14 cellular contexts compared by ENCODE assay signal in genomic region chr2:101442667-101443061, GRCh38. TPM values are rescaled to one million over a fixed set of nuclear protein-coding genes. Genes with fewer than 3 reads are reported as not detected.
DNase-seq lines count a peak whose midpoint lies in the region; ATAC-seq, FAIRE-seq and TF ChIP-seq lines count a peak whose summit lies in the region.
"Had no signal": no experiment of that assay in that cellular context is flagged by ENCODE, and none has a peak within 500 bp of the region (broad histone marks: within the 10 kb centered on the region; RNA-seq: fewer than 3 reads in every experiment).

No MANE protein-coding gene starts in this region.

- no peaks in the 10 kb centered on the region for H3K79me2 ChIP-seq in PC-3 (ENCODE audit: low read length)
- no peaks in the 10 kb centered on the region for H3K79me2 ChIP-seq in endothelial cell of umbilical vein (ENCODE audit: control insufficient read depth, insufficient read depth, low read length)

- H3F3A ChIP-seq in PC-3 (ENCODE audit: low read length, unreplicated experiment): peaks cover 4% of the 10 kb centered on the region

- no peaks in the 10 kb centered on the region for H3K27me3 ChIP-seq in PC-3 (ENCODE audit: low read length)
- H3K27me3 ChIP-seq in endothelial cell of umbilical vein (ENCODE audit: control insufficient read depth in 2 of 2, insufficient read depth in 2 of 2, low read length in 2 of 2): no peaks in the 10 kb centered on the region
- H3K27me3 ChIP-seq: spleen had no signal

- peaks cover 3% of the 10 kb centered on the region for H3K9me3 Mint-ChIP-seq in activated CD4-positive, alpha-beta T cell treated with anti-CD3 and anti-CD28 coated beads, Interleukin-2, amount 10 ng/mL, durations not matched to agents 24 days and 14 days

- TF ChIP-seq POLR2A in endothelial cell of umbilical vein (IDR thresholded peaks at IDR 0.05; ENCODE audit: low read depth, low read length): no peak
- no peak for TF ChIP-seq POLR2A in GM18505 (IDR thresholded peaks at IDR 0.05; ENCODE audit: borderline replicate concordance, extremely low read depth, insufficient read depth, insufficient read length)

- peak; percentile 35 for FAIRE-seq in endothelial cell of umbilical vein (lab: Jason Lieb, UNC)
- FAIRE-seq: colon had no signal

- dilution Hi-C loops in endothelial cell of umbilical vein (cut with MboI; ENCODE audit: extremely low pct_ligation_motif_present, low sequenced_read_pairs): no loop called here

- H3K4me2 ChIP-seq in PC-3 (ENCODE audit: low read length) (peak overlapping the region; percentile 2; the same call in 1 of the 2 replicates), endothelial cell of umbilical vein (ENCODE audit: insufficient read depth, low read length) (peak overlapping the region; percentile 45)

- H3K27me3 Mint-ChIP-seq in activated CD4-positive, alpha-beta T cell treated with anti-CD3 and anti-CD28 coated beads, Interleukin-2, amount 10 ng/mL, durations not matched to agents 24 days and 14 days: no peaks in the 10 kb centered on the region

- ATAC-seq in PC-3 (no peak), GM18505 (IDR thresholded peaks at IDR 0.05; ENCODE audit: unreplicated experiment) (no peak)

- H3K4me1 Mint-ChIP-seq in activated CD4-positive, alpha-beta T cell treated with anti-CD3 and anti-CD28 coated beads, Interleukin-2, amount 10 ng/mL, durations not matched to agents 24 days and 14 days: peaks cover 17% of the 10 kb centered on the region

- H3K9me3 ChIP-seq in PC-3 (ENCODE audit: low read length) (no peaks in the 10 kb centered on the region), endothelial cell of umbilical vein (replicated peaks; ENCODE audit: control insufficient read depth, insufficient read depth, low read length) (no peaks in the 10 kb centered on the region)

- H3K4me3 ChIP-seq in PC-3 (ENCODE audit: low read length) (no peak overlapping the region), endothelial cell of umbilical vein (replicated peaks in 1 of 3; ENCODE audit: insufficient read depth in 1 of 3, low read depth in 1 of 3, low read length in 3 of 3) (no peak overlapping the region)
- H3K4me3 ChIP-seq: spleen had no signal

- H3K27ac ChIP-seq in PC-3 (ENCODE audit: low read length): peak overlapping the region; percentile 58
- peak overlapping the region; percentile 42 for H3K27ac ChIP-seq in endothelial cell of umbilical vein (ENCODE audit: insufficient read depth, low read depth, low read length)
- H3K27ac ChIP-seq: spleen had no signal

- peaks cover 47% of the 10 kb centered on the region for H3K4me1 ChIP-seq in PC-3 (ENCODE audit: insufficient read depth, low read length)
- peaks cover 13% of the 10 kb centered on the region for H3K4me1 ChIP-seq in endothelial cell of umbilical vein (ENCODE audit: control insufficient read depth, extremely low read depth, insufficient read depth, low read length)

- BruUV-seq in PC-3 (replicated peaks; lab: Mats Ljungman, UMichigan) (no TSS peak), endothelial cell of umbilical vein (replicated peaks; lab: Mats Ljungman, UMichigan) (no TSS peak)

- H3K9me2 ChIP-seq in PC-3 (replicated peaks; ENCODE audit: low read length): no peaks in the 10 kb centered on the region

- intact Hi-C loops in activated CD4-positive, alpha-beta T cell treated with anti-CD3 and anti-CD28 coated beads, Interleukin-2, amount 10 ng/mL, durations not matched to agents 24 days and 14 days (cut with micrococcal nuclease): loop anchor here (1.0 kb wide), 1 partner anchor 33 kb away; the partner anchor contains the start of gene RFX8
- intact Hi-C loops in PC-3 (cut with micrococcal nuclease): no loop called here
- intact Hi-C loops in endothelial cell of umbilical vein (cut with micrococcal nuclease): loop anchor here (1.0 kb wide), 2 partner anchors 44 to 76 kb away; no protein-coding TSS in a partner anchor

- H3K36me3 ChIP-seq in PC-3 (ENCODE audit: low read depth, low read length) (0 out of 2 replicates have a peak, but pooled peaks cover 1% of the 10 kb centered on the region), endothelial cell of umbilical vein (ENCODE audit: control insufficient read depth in 2 of 2, extremely low read depth in 1 of 2, insufficient read depth in 2 of 2, low read length in 2 of 2) (no peaks in the 10 kb centered on the region)
- H3K36me3 ChIP-seq: spleen had no signal

- H3K4me3 Mint-ChIP-seq in activated CD4-positive, alpha-beta T cell treated with anti-CD3 and anti-CD28 coated beads, Interleukin-2, amount 10 ng/mL, durations not matched to agents 24 days and 14 days: no peak overlapping the region

- H3K36me3 Mint-ChIP-seq in activated CD4-positive, alpha-beta T cell treated with anti-CD3 and anti-CD28 coated beads, Interleukin-2, amount 10 ng/mL, durations not matched to agents 24 days and 14 days (ENCODE audit: low read depth): peaks cover 5% of the 10 kb centered on the region

- no peak overlapping the region for H3K27ac Mint-ChIP-seq in activated CD4-positive, alpha-beta T cell treated with anti-CD3 and anti-CD28 coated beads, Interleukin-2, amount 10 ng/mL, durations not matched to agents 24 days and 14 days

- POLR2A ChIA-PET in PC-3 (lab: Charles Lee; ENCODE audit: unreplicated experiment) (no interaction called here), endothelial cell of umbilical vein (lab: Charles Lee) (no interaction called here)

- no peaks in the 10 kb centered on the region for H4K20me1 ChIP-seq in PC-3 (ENCODE audit: low read length)
- H4K20me1 ChIP-seq in endothelial cell of umbilical vein (replicated peaks; ENCODE audit: control insufficient read depth, extremely low read depth, insufficient read depth, low read length): no peaks in the 10 kb centered on the region

- TF ChIP-seq CTCF in PC-3 (conservative IDR thresholded peaks at IDR 0.05; ENCODE audit: low read depth, low read length) (no peak), endothelial cell of umbilical vein (IDR thresholded peaks at IDR 0.05; ENCODE audit: extremely low read depth in 1 of 2, insufficient read depth in 1 of 2, low read depth in 1 of 2, low read length in 2 of 2) (peak in 1 of 2 donors; percentile 6)

- H3K9ac ChIP-seq in PC-3 (ENCODE audit: low read length): peak overlapping the region; percentile 23; the same call in 1 of the 2 replicates
- H3K9ac ChIP-seq in endothelial cell of umbilical vein (replicated peaks; ENCODE audit: extremely low read depth, insufficient read depth, low read length): peak overlapping the region; percentile 34

- no peaks in the 10 kb centered on the region for H3K9me1 ChIP-seq in endothelial cell of umbilical vein (replicated peaks; ENCODE audit: control insufficient read depth, extremely low read depth, insufficient read depth, low read length)

- CTCF ChIA-PET in PC-3 (lab: Charles Lee): no interaction called here
- CTCF ChIA-PET in endothelial cell of umbilical vein (lab: Charles Lee): interaction anchor here (0.9 to 1.2 kb wide), 3 partner anchors 257 to 389 kb away, joined by 3 to 4 read pairs (median 3); no protein-coding TSS in a partner anchor

- DNase-seq in activated CD4-positive, alpha-beta T cell treated with anti-CD3 and anti-CD28 coated beads, Interleukin-2, amount 10 ng/mL, durations not matched to agents 24 days and 14 days: peak; percentile 52
- no peak for DNase-seq in activated CD4-positive, alpha-beta T cell treated with anti-CD3 and anti-CD28 coated beads for 1 hour
- DNase-seq in PC-3 (peak; percentile 12), endothelial cell of umbilical vein (ENCODE audit: low read depth, low spot score) (no peak), pulmonary artery endothelial cell (ENCODE audit: low read depth, low spot score) (peak; percentile 24), DMS79 treated with DMSO at 0.1 percent for 48 hours (lab: John Stamatoyannopoulos, UW) (no peak), NCI-H2196 (lab: John Stamatoyannopoulos, UW; ENCODE audit: unreplicated experiment) (no peak)
- DNase-seq: erythroblast, hippocampal formation, spleen had no signal

- H2AFZ ChIP-seq in PC-3 (ENCODE audit: low read length): no peak overlapping the region
- peak overlapping the region; percentile 73 for H2AFZ ChIP-seq in endothelial cell of umbilical vein (ENCODE audit: low read depth, low read length)

TF ChIP-seq in endothelial cell of umbilical vein, 7 proteins besides CTCF, POLR2A, EP300 and RAD21 (continues in another document):
- TF ChIP-seq POLR2AphosphoS5 (IDR thresholded peaks at IDR 0.05; ENCODE audit: insufficient read depth, low read depth, low read length) (no peak), MYC (IDR thresholded peaks at IDR 0.05; ENCODE audit: low read depth, low read length) (no peak), EZH2 (IDR thresholded peaks at IDR 0.05; ENCODE audit: borderline replicate concordance, low read depth, low read length, severe bottlenecking) (no peak), JUN (IDR thresholded peaks at IDR 0.05; ENCODE audit: borderline replicate concordance, insufficient read depth, insufficient read length, low read depth) (no peak)

RNA-seq across cellular contexts. Expression of gene RFX8, which starts 32.2 kb away (rescaled TPM):
- total RNA-seq in activated CD4-positive, alpha-beta T cell treated with anti-CD3 and anti-CD28 coated beads, Interleukin-2, amount 10 ng/mL, durations not matched to agents 24 days and 14 days: 0.38 and 0.49 TPM in 2 replicates
- total RNA-seq in PC-3 (2014; rRNA removed): 0.46 and 0.77 TPM in 2 replicates
- 0.46 and 1.00 TPM in 2 replicates for total RNA-seq in endothelial cell of umbilical vein
- polyA plus RNA-seq in endothelial cell of umbilical vein: 0.16 and 0.21 TPM in 2 replicates
- 0.05 TPM in 1 of 2 replicates, not detected in the other for polyA plus RNA-seq in endothelial cell of umbilical vein (2011; cell fraction: cytosol; rRNA removed)
- 0.88 and 1.2 TPM in 2 replicates for polyA plus RNA-seq in endothelial cell of umbilical vein (2011; cell fraction: nucleus; rRNA removed)
- 0.09 TPM in 1 of 2 replicates, not detected in the other for polyA plus RNA-seq in endothelial cell of umbilical vein (2012)
- polyA minus RNA-seq in endothelial cell of umbilical vein: 0.32 TPM in 1 of 2 replicates, not detected in the other
- polyA minus RNA-seq in endothelial cell of umbilical vein (2011; cell fraction: cytosol; rRNA and poly(A)+ RNA removed): not detected
- 0.29 TPM in 1 of 2 replicates, not detected in the other for polyA minus RNA-seq in endothelial cell of umbilical vein (2011; cell fraction: nucleus; rRNA and poly(A)+ RNA removed)
- 0.66 and 1.3 TPM in 2 replicates for total RNA-seq in pulmonary artery endothelial cell
- total RNA-seq: A172 had no signal

RNA-seq across cellular contexts. Expression of gene CREG2, which starts 55.4 kb away (rescaled TPM):
- not detected in 2 replicates for total RNA-seq in activated CD4-positive, alpha-beta T cell treated with anti-CD3 and anti-CD28 coated beads, Interleukin-2, amount 10 ng/mL, durations not matched to agents 24 days and 14 days
- total RNA-seq in PC-3 (2014; rRNA removed) (40.0 and 67.9 TPM in 2 replicates), endothelial cell of umbilical vein (0.88 and 2.0 TPM in 2 replicates), pulmonary artery endothelial cell (0.81 and 1.6 TPM in 2 replicates)
- 0.48 and 0.67 TPM in 2 replicates for polyA plus RNA-seq in endothelial cell of umbilical vein
- polyA plus RNA-seq in endothelial cell of umbilical vein (2011; cell fraction: cytosol; rRNA removed): 0.44 and 0.61 TPM in 2 replicates
- 0.18 and 0.21 TPM in 2 replicates for polyA plus RNA-seq in endothelial cell of umbilical vein (2011; cell fraction: nucleus; rRNA removed)
- polyA plus RNA-seq in endothelial cell of umbilical vein (2012): 0.27 and 1.4 TPM in 2 replicates
- 0.87 TPM in 1 of 2 replicates, not detected in the other for polyA minus RNA-seq in endothelial cell of umbilical vein
- polyA minus RNA-seq in endothelial cell of umbilical vein (2011; cell fraction: cytosol; rRNA and poly(A)+ RNA removed): 43.4 TPM
- 0.38 TPM in 1 of 2 replicates, not detected in the other for polyA minus RNA-seq in endothelial cell of umbilical vein (2011; cell fraction: nucleus; rRNA and poly(A)+ RNA removed)
- total RNA-seq: lower leg skin had no signal
- polyA plus RNA-seq: spleen had no signal

Comparison
In these comparisons a context has a peak if more than half of its experiments do, and no peak if none do; other contexts are left out.
1. DNase-seq: peak in activated CD4-positive, alpha-beta T cell treated with anti-CD3 and anti-CD28 coated beads, Interleukin-2, amount 10 ng/mL, durations not matched to agents 24 days and 14 days (single experiment), PC-3 (single experiment) and pulmonary artery endothelial cell (single experiment); none in activated CD4-positive, alpha-beta T cell treated with anti-CD3 and anti-CD28 coated beads for 1 hour (single experiment), endothelial cell of umbilical vein (single experiment), DMS79 treated with DMSO at 0.1 percent for 48 hours (single experiment) and NCI-H2196 (single experiment).
2. RNA of gene CREG2, which starts 55.4 kb away (total RNA-seq): 40.0 to 67.9 TPM in PC-3; 0.88 to 2.0 TPM in endothelial cell of umbilical vein, 0.81 to 1.6 TPM in pulmonary artery endothelial cell and not detected in activated CD4-positive, alpha-beta T cell treated with anti-CD3 and anti-CD28 coated beads, Interleukin-2, amount 10 ng/mL, durations not matched to agents 24 days and 14 days; every median in the first group is over 10 times any median in the second.